1 cellular context compared by ENCODE assay signal in the genomic region with DNA sequence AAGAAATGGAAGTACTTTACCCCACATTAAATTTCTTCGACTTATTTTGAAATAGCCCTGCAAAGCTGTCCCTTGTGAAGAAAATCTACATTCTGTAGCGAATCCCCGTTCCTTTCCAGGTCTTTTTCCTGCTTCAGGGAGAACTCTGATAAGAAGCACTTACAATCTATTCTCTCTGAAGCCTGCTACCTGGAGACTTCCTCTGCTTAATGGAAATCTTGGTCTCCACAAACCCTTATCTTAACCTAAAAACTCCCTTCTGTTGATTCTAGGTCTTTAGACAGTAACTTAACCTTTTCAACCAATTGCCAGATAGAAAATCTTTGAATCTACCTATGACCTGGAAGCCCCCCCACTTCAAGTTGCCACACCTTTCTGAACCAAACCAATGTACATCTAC.
TF ChIP-seq lines count a peak whose summit lies in the region.

No MANE protein-coding gene starts in this region.

TF ChIP-seq in SK-N-SH treated with all-trans-retinoic acid at 6 μM for 48 hours, 23 proteins besides CTCF, POLR2A, EP300 and RAD21 (continued from another document):
- TF ChIP-seq TSHZ2 (CRISPR knock-in tag; IDR thresholded peaks at IDR 0.05) (no peak), SNAI2 (CRISPR knock-in tag; IDR thresholded peaks at IDR 0.05) (no peak), CREB5 (CRISPR knock-in tag; IDR thresholded peaks at IDR 0.05; ENCODE audit: low read depth) (no peak), ARNTL (CRISPR knock-in tag; IDR thresholded peaks at IDR 0.05; ENCODE audit: borderline replicate concordance, low read depth) (no peak), ZNF565 (CRISPR knock-in tag; conservative IDR thresholded peaks at IDR 0.05; ENCODE audit: low read depth) (no peak), OSR1 (CRISPR knock-in tag; IDR thresholded peaks at IDR 0.05) (no peak), BACH2 (CRISPR knock-in tag; IDR thresholded peaks at IDR 0.05; ENCODE audit: borderline replicate concordance) (no peak), ISL1 (CRISPR knock-in tag; IDR thresholded peaks at IDR 0.05) (no peak), GLIS3 (CRISPR knock-in tag; IDR thresholded peaks at IDR 0.05) (no peak)
- TF ChIP-seq, protein P1, sequence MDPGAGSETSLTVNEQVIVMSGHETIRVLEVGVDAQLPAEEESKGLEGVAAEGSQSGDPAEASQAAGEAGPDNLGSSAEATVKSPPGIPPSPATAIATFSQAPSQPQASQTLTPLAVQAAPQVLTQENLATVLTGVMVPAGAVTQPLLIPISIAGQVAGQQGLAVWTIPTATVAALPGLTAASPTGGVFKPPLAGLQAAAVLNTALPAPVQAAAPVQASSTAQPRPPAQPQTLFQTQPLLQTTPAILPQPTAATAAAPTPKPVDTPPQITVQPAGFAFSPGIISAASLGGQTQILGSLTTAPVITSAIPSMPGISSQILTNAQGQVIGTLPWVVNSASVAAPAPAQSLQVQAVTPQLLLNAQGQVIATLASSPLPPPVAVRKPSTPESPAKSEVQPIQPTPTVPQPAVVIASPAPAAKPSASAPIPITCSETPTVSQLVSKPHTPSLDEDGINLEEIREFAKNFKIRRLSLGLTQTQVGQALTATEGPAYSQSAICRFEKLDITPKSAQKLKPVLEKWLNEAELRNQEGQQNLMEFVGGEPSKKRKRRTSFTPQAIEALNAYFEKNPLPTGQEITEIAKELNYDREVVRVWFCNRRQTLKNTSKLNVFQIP (CRISPR knock-in tag; IDR thresholded peaks at IDR 0.05; ENCODE audit: borderline replicate concordance, low read depth) = no peak
